2 cellular contexts compared by ENCODE assay signal in genomic region chr10:71216751-71217265, GRCh38.
TF ChIP-seq lines count a peak whose summit lies in the region.

No MANE protein-coding gene starts in this region.

TF ChIP-seq in GM23338, 12 proteins besides CTCF, POLR2A, EP300 and RAD21 (continued from another document):
- TF ChIP-seq ZNF462 (CRISPR knock-in tag; IDR thresholded peaks at IDR 0.05) = no peak
- TF ChIP-seq ETS1 (IDR thresholded peaks at IDR 0.05) = no peak

TF ChIP-seq in WTC11, 78 proteins besides CTCF, POLR2A, EP300 and RAD21 (continued from another document):
- TF ChIP-seq JAZF1 (CRISPR knock-in tag; IDR thresholded peaks at IDR 0.05) (no peak), STAT6 (CRISPR knock-in tag; conservative IDR thresholded peaks at IDR 0.05; ENCODE audit: low read depth) (no peak), CREB1 (CRISPR knock-in tag; IDR thresholded peaks at IDR 0.05) (no peak)
